ENCODE assay signal across 16 cellular contexts in the genomic region with DNA sequence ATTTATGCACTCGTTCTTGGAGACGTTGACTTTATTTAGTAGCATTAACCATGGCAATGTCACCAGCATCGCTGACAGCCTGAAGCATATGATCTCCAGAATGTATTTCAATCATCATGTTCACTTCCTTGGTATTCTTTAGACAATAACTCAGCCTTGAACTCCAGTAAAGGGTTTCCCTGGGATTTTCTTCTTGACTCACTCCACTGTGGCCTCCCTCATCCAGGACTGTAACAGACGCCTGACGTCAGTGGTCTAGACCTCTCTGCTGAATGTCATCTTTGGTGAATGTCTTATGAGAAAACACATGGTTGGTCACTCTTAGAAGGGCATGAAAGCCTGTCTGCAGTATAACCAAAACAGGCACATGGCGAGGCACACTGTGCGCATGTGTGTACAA.
DNase-seq lines count a peak whose midpoint lies in the region; ATAC-seq and TF ChIP-seq lines count a peak whose summit lies in the region.
"Had no signal": no experiment of that assay in that cellular context is flagged by ENCODE, and none has a peak within 500 bp of the region (broad histone marks: within the 10 kb centered on the region; RNA-seq: fewer than 3 reads in every experiment).

No MANE protein-coding gene starts in this region.

- H3K36me3 ChIP-seq in Panc1 (ENCODE audit: control insufficient read depth, insufficient read depth, low read length): no peaks in the 10 kb centered on the region
- H3K36me3 ChIP-seq in brain microvascular endothelial cell (replicated peaks): no peaks in the 10 kb centered on the region

- H3K4me3 ChIP-seq in Panc1 (ENCODE audit: low read depth in 2 of 2, low read length in 2 of 2) (no peak overlapping the region), brain microvascular endothelial cell (ENCODE audit: low read depth, low read length) (no peak overlapping the region)
- H3K4me3 ChIP-seq: GM23338 had no signal

- no peaks in the 10 kb centered on the region for H3K9me3 ChIP-seq in Panc1 (ENCODE audit: control insufficient read depth, insufficient read depth, low read depth, low read length)
- H3K9me3 ChIP-seq: BE2C had no signal

- no peaks in the 10 kb centered on the region for H3K27me3 ChIP-seq in Panc1 (ENCODE audit: control insufficient read depth, insufficient read depth, low read length)
- H3K27me3 ChIP-seq in brain microvascular endothelial cell (replicated peaks): no peaks in the 10 kb centered on the region
- H3K27me3 ChIP-seq: BE2C had no signal

- DNase-seq in Panc1 (ENCODE audit: low read depth, low spot score): no peak
- DNase-seq in brain microvascular endothelial cell: peak; percentile 94
- peak; percentile 58 for DNase-seq in glomerular visceral epithelial cell (ENCODE audit: extremely low spot score)
- DNase-seq in NCI-H526 (lab: John Stamatoyannopoulos, UW): no peak
- DNase-seq in T1000 (lab: John Stamatoyannopoulos, UW): no peak
- DNase-seq: BE2C; CD8-positive, alpha-beta T cell; DMS79; KBM-7; NCI-H1436 treated with DMSO at 0.1 percent for 48 hours; NCI-H510A treated with DMSO at 0.1 percent for 48 hours; SIG-M5 had no signal

- peaks cover 96% of the 10 kb centered on the region for H3K4me1 ChIP-seq in Panc1 (ENCODE audit: control insufficient read depth, insufficient read depth, low read length)

- POLR2A ChIA-PET in Panc1 (lab: Charles Lee): no interaction called here

- no TSS peak for BruUV-seq in Panc1 (replicated peaks; lab: Mats Ljungman, UMichigan)

- ATAC-seq in Panc1: no peak
- ATAC-seq in GM18502 (IDR thresholded peaks at IDR 0.05; ENCODE audit: poor library complexity, unreplicated experiment): no peak
- no peak for ATAC-seq in GM18498 (IDR thresholded peaks at IDR 0.05; ENCODE audit: unreplicated experiment)
- ATAC-seq: CD8-positive, alpha-beta T cell; GM23338; HCT116 had no signal

- CTCF ChIA-PET in Panc1 (lab: Charles Lee): no interaction called here

- intact Hi-C loops in Panc1 (cut with micrococcal nuclease; ENCODE audit: unreplicated experiment): loop anchor here (2.0 kb wide), 1 partner anchor 20 kb away; no protein-coding TSS in a partner anchor

- H3K27ac ChIP-seq in Panc1 (ENCODE audit: low read length) (peak overlapping the region; percentile 100), brain microvascular endothelial cell (peak overlapping the region; percentile 75)

- in situ Hi-C loops in Panc1 (cut with HindIII; ENCODE audit: low pct_unique_long_range_greater_than_20kb, low sequenced_read_pairs): no loop called here
- in situ Hi-C loops in brain microvascular endothelial cell (cut with HindIII; ENCODE audit: low pct_ligation_motif_present, low sequenced_read_pairs): no loop called here

- no peak for TF ChIP-seq CTCF in Panc1 (IDR thresholded peaks at IDR 0.05)
- TF ChIP-seq CTCF in brain microvascular endothelial cell (IDR thresholded peaks at IDR 0.05; ENCODE audit: low read depth, low read length, missing control alignments): no peak

Comparison
In these comparisons a context has a peak if more than half of its experiments do, and no peak if none do; other contexts are left out.
1. DNase-seq: peak in brain microvascular endothelial cell (single experiment) and glomerular visceral epithelial cell (single experiment); none in Panc1 (single experiment), NCI-H526 (0 of 2) and T1000 (single experiment).